ENCODE assay signal across 8 cellular contexts in the genomic region with DNA sequence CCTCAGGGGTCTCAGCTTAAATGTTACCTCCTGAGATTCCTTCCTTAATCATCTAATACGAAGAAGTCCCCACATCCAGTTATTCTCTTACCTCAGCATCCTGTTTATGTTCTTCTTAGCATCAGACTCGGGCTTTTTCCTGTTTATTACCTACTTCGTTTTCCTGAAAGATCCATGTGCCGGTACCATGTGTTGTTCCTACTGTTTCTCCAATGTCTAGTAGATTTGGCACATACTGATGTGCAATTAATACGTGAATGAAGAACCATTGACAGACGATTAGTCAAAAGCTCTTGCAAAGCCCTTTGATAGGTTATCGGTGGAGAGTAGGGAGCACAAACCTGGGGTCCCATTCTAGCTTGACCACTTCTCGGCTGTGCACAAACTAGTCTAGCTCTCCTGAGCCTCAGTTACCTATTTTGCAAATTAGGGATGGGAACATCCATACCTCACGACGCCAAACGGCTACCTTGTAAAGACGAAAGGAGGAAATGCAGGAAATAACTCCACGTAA. TPM values are rescaled to one million over a fixed set of nuclear protein-coding genes. Genes with fewer than 3 reads are reported as not detected.
DNase-seq lines count a peak whose midpoint lies in the region; ATAC-seq and TF ChIP-seq lines count a peak whose summit lies in the region.

No MANE protein-coding gene starts in this region.

- H3K18ac ChIP-seq in H9 (ENCODE audit: insufficient read length, low read depth, low read length) = peak overlapping the region; percentile 90

- peak overlapping the region; percentile 25 for H4K8ac ChIP-seq in H9 (replicated peaks; ENCODE audit: insufficient read length, low read depth, low read length)

- H4K20me1 ChIP-seq in H9 (ENCODE audit: control insufficient read depth, insufficient read depth, insufficient read length) = no peaks in the 10 kb centered on the region

- peak overlapping the region; percentile 98 for H3K4me2 ChIP-seq in H9 (ENCODE audit: insufficient read depth, insufficient read length, low read length)

- H3K4ac ChIP-seq in H9 (ENCODE audit: low read depth, low read length) = no peak overlapping the region

- peak in 1 of 5 donors; percentile 3 for DNase-seq in CD8-positive, alpha-beta memory T cell
- DNase-seq in H9 (no peak), RKO (ENCODE audit: low spot score) (peak; percentile 52), epidermal melanocyte (ENCODE audit: insufficient read length, low spot score) (peak; percentile 26), osteocyte (ENCODE audit: extremely low spot score, unreplicated experiment) (no peak), NCI-H2029 treated with DMSO at 0.1 percent for 48 hours (lab: John Stamatoyannopoulos, UW) (no peak), SKM-1 treated with dmso at 0.1 percent for 144 hours (lab: John Stamatoyannopoulos, UW; ENCODE audit: unreplicated experiment) (no peak)

- H3K56ac ChIP-seq in H9 (ENCODE audit: insufficient read length, low read depth, low read length) = peak overlapping the region; percentile 93

- H3K23ac ChIP-seq in H9 (ENCODE audit: insufficient read length, low read depth, low read length) = peak overlapping the region; percentile 15

- no CpG with 5 or more reads among the region's 13 CpGs for WGBS in H9 (ENCODE audit: extremely low coverage, insufficient read length, low lambda C conversion rate)

- H3K14ac ChIP-seq in H9 (ENCODE audit: insufficient read depth, low read length) = peak overlapping the region; percentile 90; the same call in 1 of the 2 replicates

- H3K9me3 ChIP-seq in CD8-positive, alpha-beta memory T cell (ENCODE audit: low read length) = no peaks in the 10 kb centered on the region
- H3K9me3 ChIP-seq in H9 (ENCODE audit: control insufficient read depth, low read depth, low read length) = no peaks in the 10 kb centered on the region

- H3K27ac ChIP-seq in CD8-positive, alpha-beta memory T cell (ENCODE audit: low read depth, low read length) = peak overlapping the region; percentile 88
- peak overlapping the region; percentile 42 for H3K27ac ChIP-seq in H9 (ENCODE audit: insufficient read length, low read depth, low read length)

- peaks cover 10% of the 10 kb centered on the region for H3K36me3 ChIP-seq in CD8-positive, alpha-beta memory T cell (ENCODE audit: insufficient read depth, low read length)

- peaks cover 0 to 2% of the 10 kb centered on the region in 2 donors for H3K27me3 Mint-ChIP-seq in CD8-positive, alpha-beta memory T cell
- no peaks in the 10 kb centered on the region for H3K27me3 Mint-ChIP-seq in H9 (ENCODE audit: low read depth)
- no peaks in the 10 kb centered on the region for H3K27me3 Mint-ChIP-seq in osteocyte (ENCODE audit: unreplicated experiment)

- peak overlapping the region; percentile 87 for H3K4me3 ChIP-seq in CD8-positive, alpha-beta memory T cell (ENCODE audit: low read length)

- peak overlapping the region; percentile 99 for H3K9ac ChIP-seq in H9 (ENCODE audit: extremely low read depth, insufficient read length, low read length)

- peak overlapping the region; percentile 21 for H2BK5ac ChIP-seq in H9 (ENCODE audit: insufficient read length, low read length)

- peaks cover 41% of the 10 kb centered on the region for H3K79me2 ChIP-seq in H9 (ENCODE audit: insufficient read depth, low read length)

- no peaks in the 10 kb centered on the region for H3K9me3 Mint-ChIP-seq in CD8-positive, alpha-beta memory T cell
- H3K9me3 Mint-ChIP-seq in H9 (no peaks in the 10 kb centered on the region; a peak in 3 of 5 replicates), osteocyte (ENCODE audit: unreplicated experiment) (no peaks in the 10 kb centered on the region)

- peaks cover 0 to 52% (median 7%) of the 10 kb centered on the region in 3 donors for H3K36me3 Mint-ChIP-seq in CD8-positive, alpha-beta memory T cell
- H3K36me3 Mint-ChIP-seq in H9 (ENCODE audit: insufficient read depth in 1 of 3, low read depth in 3 of 3) (peaks cover 27 to 44% (median 33%) of the 10 kb centered on the region in 3 experiments; a peak in 6 of 7 replicates), osteocyte (ENCODE audit: unreplicated experiment) (peaks cover 7% of the 10 kb centered on the region)

- H3K23me2 ChIP-seq in H9 (ENCODE audit: insufficient read length, low read depth, low read length, poor library complexity, severe bottlenecking) = peaks cover 5% of the 10 kb centered on the region

- ATAC-seq in GM18517 (IDR thresholded peaks at IDR 0.05; ENCODE audit: unreplicated experiment) = no peak

- H2BK15ac ChIP-seq in H9 (ENCODE audit: low read depth, low read length) = no peak overlapping the region

- no peak overlapping the region for H2BK20ac ChIP-seq in H9 (ENCODE audit: low read depth, low read length, poor library complexity, severe bottlenecking)

- no peak overlapping the region for H2AK5ac ChIP-seq in H9 (ENCODE audit: insufficient read length, low read length)

- H3K4me1 Mint-ChIP-seq in CD8-positive, alpha-beta memory T cell = peaks cover 54 to 73% (median 71%) of the 10 kb centered on the region in 3 donors
- peaks cover 20 to 26% of the 10 kb centered on the region in 2 experiments for H3K4me1 Mint-ChIP-seq in H9
- peaks cover 46% of the 10 kb centered on the region for H3K4me1 Mint-ChIP-seq in osteocyte (ENCODE audit: unreplicated experiment)

- H4K91ac ChIP-seq in H9 (ENCODE audit: insufficient read length, low read depth, low read length) = no peak overlapping the region

- POLR2A ChIA-PET in CD8-positive, alpha-beta memory T cell (lab: Charles Lee) = interaction anchor here (0.6 to 1.1 kb wide), 3 partner anchors 268 to 1758 kb away, joined by 3 read pairs; partner anchors contain the start of gene TRAFD1

- H3K27ac Mint-ChIP-seq in CD8-positive, alpha-beta memory T cell = peak overlapping the region; percentile 98 to 100 (median 99)
- H3K27ac Mint-ChIP-seq in H9 (peak overlapping the region; percentile 96 to 99 (median 99)), osteocyte (ENCODE audit: unreplicated experiment) (peak overlapping the region; percentile 98)

- no peak overlapping the region for H2BK120ac ChIP-seq in H9 (ENCODE audit: low read depth, low read length, poor library complexity, severe bottlenecking)

- peak overlapping the region; percentile 76 for H4K5ac ChIP-seq in H9 (ENCODE audit: insufficient read length, low read depth, low read length)

- peaks cover 40% of the 10 kb centered on the region for H3K4me1 ChIP-seq in CD8-positive, alpha-beta memory T cell (ENCODE audit: insufficient read depth, low read length)
- no peaks in the 10 kb centered on the region; the same call in 1 of the 2 replicates for H3K4me1 ChIP-seq in H9 (ENCODE audit: insufficient read depth, low read length)

- no peak overlapping the region for H3T11ph ChIP-seq in H9 (ENCODE audit: low read length)

- CTCF ChIA-PET in CD8-positive, alpha-beta memory T cell (lab: Charles Lee) = interaction anchor here (0.7 to 2.1 kb wide), 6 partner anchors 14 to 543 kb away, joined by 3 to 8 read pairs (median 4); partner anchors contain the start of gene ERP29

- H3K4me3 Mint-ChIP-seq in CD8-positive, alpha-beta memory T cell = peak overlapping the region; percentile 94 to 100 (median 99)
- H3K4me3 Mint-ChIP-seq in H9 (peak overlapping the region; percentile 92 to 98), osteocyte (ENCODE audit: unreplicated experiment) (peak overlapping the region; percentile 94)

- peaks cover 11% of the 10 kb centered on the region for H3K79me1 ChIP-seq in H9 (ENCODE audit: insufficient read depth, low read depth, low read length, poor library complexity, severe bottlenecking)

- no peaks in the 10 kb centered on the region for H3K27me3 ChIP-seq in CD8-positive, alpha-beta memory T cell (ENCODE audit: insufficient read depth, low read length, poor library complexity, severe bottlenecking)
- no peaks in the 10 kb centered on the region for H3K27me3 ChIP-seq in H9 (ENCODE audit: insufficient read depth, low read length)

- H2BK12ac ChIP-seq in H9 (ENCODE audit: insufficient read length, low read depth, low read length) = no peak overlapping the region

- TF ChIP-seq CTCF in H9 (conservative IDR thresholded peaks at IDR 0.05) = no peak
- TF ChIP-seq CTCF in osteocyte (IDR thresholded peaks at IDR 0.05) = no peak

- no peak overlapping the region for H2AFZ ChIP-seq in H9 (ENCODE audit: low read length)

RNA-seq across cellular contexts. Expression of gene MAPKAPK5, which starts 0.7 kb away (rescaled TPM):
- total RNA-seq in CD8-positive, alpha-beta memory T cell = 10 to 100 TPM; 69.8 to 72.1 TPM
- polyA plus RNA-seq in CD8-positive, alpha-beta memory T cell = 47.6 TPM
- total RNA-seq in H9 (2021) (80.7 and 85.7 TPM in 2 replicates), osteocyte (41.4 and 45.0 TPM in 2 replicates)

Comparison
In these comparisons a context has a peak if more than half of its experiments do, and no peak if none do; other contexts are left out.
1. DNase-seq: peak in RKO (single experiment) and epidermal melanocyte (single experiment); none in H9 (single experiment), osteocyte (single experiment), NCI-H2029 treated with DMSO at 0.1 percent for 48 hours (single experiment) and SKM-1 treated with dmso at 0.1 percent for 144 hours (single experiment).
2. Peak in every context shown above with its lines, with median percentiles within 50 percentile points of each other: H3K27ac Mint-ChIP-seq and H3K4me3 Mint-ChIP-seq.